Comparison of ENCODE assay signal across 30 cellular contexts in the genomic region with DNA sequence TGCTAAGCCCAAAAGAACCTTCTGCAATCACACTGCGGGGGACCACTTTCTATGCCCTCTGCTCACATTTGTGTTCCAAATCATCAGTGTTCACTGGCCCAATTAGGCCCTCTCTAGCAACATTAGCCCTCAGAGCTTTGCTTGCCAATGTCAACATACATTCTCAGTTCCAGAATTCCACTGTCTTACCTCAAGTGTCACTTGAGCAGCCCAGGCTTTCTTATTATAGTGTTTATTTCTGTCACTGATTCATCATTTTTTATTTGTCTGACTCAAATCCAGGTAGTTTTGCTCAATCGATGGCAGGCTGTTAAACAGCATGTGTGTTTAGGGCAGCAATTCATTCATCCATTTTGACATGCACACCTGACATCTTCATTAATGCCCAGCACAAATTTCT.
"Had no signal": no experiment of that assay in that cellular context is flagged by ENCODE, and none has a peak within 500 bp of the region (broad histone marks: within the 10 kb centered on the region; RNA-seq: fewer than 3 reads in every experiment).

No MANE protein-coding gene starts in this region.

- H3K36me3 ChIP-seq: adrenal gland, esophagus squamous epithelium, gastroesophageal sphincter, heart right ventricle had no signal

- H3K27me3 ChIP-seq: body of pancreas, gastroesophageal sphincter had no signal

- ATAC-seq: activated CD4-positive, alpha-beta T cell treated with anti-CD3 and anti-CD28 coated beads for 36 hours; activated CD8-positive, alpha-beta memory T cell treated with anti-CD3 and anti-CD28 coated beads, Interleukin-2, amount 10 ng/mL, durations not matched to agents 7 days and 5 days; activated CD8-positive, alpha-beta T cell treated with anti-CD3 and anti-CD28 coated beads, Interleukin-2, amount 10 ng/mL, durations not matched to agents 7 days and 5 days; activated naive CD8-positive, alpha-beta T cell treated with anti-CD3 and anti-CD28 coated beads, Interleukin-2, amount 50 U/mL, for 24 hours; body of pancreas; effector memory CD8-positive, alpha-beta T cell; gastroesophageal sphincter; heart right ventricle; T-helper 17 cell had no signal

- H3K9me3 ChIP-seq: adrenal gland, body of pancreas, esophagus squamous epithelium, gastroesophageal sphincter, heart right ventricle had no signal

- H3K27ac ChIP-seq: adrenal gland, body of pancreas, epithelial cell of prostate, esophagus squamous epithelium, gastroesophageal sphincter, heart right ventricle had no signal

- H3K4me1 ChIP-seq: adrenal gland, body of pancreas, esophagus squamous epithelium, gastroesophageal sphincter, heart right ventricle had no signal

- H3K4me3 ChIP-seq: adrenal gland, body of pancreas, esophagus squamous epithelium, gastroesophageal sphincter, heart right ventricle had no signal

- DNase-seq: activated CD4-positive, alpha-beta memory T cell treated with anti-CD3 and anti-CD28 coated beads for 36 hours; activated CD4-positive, alpha-beta T cell treated with anti-CD3 and anti-CD28 coated beads for 36 hours; activated CD4-positive, alpha-beta T cell treated with anti-CD3 and anti-CD28 coated beads, Interleukin-2, amount 10 ng/mL, durations not matched to agents 24 days and 14 days; activated CD4-positive, CD25-positive, alpha-beta regulatory T cell; activated CD4-positive, CD25-positive, alpha-beta regulatory T cell treated with anti-CD3 and anti-CD28 coated beads, Interleukin-2, amount 50 U/mL, for 72 hours; activated CD8-positive, alpha-beta memory T cell treated with anti-CD3 and anti-CD28 coated beads, Interleukin-2, amount 10 ng/mL, durations not matched to agents 7 days and 5 days; activated CD8-positive, alpha-beta memory T cell treated with anti-CD3 and anti-CD28 coated beads, Interleukin-2, amount 50 U/mL, for 4 hours; activated CD8-positive, alpha-beta T cell treated with anti-CD3 and anti-CD28 coated beads, Interleukin-2, amount 10 ng/mL, durations not matched to agents 7 days and 5 days; activated effector memory CD4-positive, alpha-beta T cell treated with anti-CD3 and anti-CD28 coated beads, Interleukin-2, amount 50 U/mL, for 16 hours; activated naive CD4-positive, alpha-beta T cell treated with anti-CD3 and anti-CD28 coated beads for 36 hours; activated naive CD8-positive, alpha-beta T cell treated with anti-CD3 and anti-CD28 coated beads for 36 hours; activated naive CD8-positive, alpha-beta T cell treated with anti-CD3 and anti-CD28 coated beads, Interleukin-2, amount 50 U/mL, for 24 hours; activated T-cell treated with anti-CD3 and anti-CD28 coated beads, Interleukin-2, amount 50 U/mL, for 1 hour; activated T-cell treated with anti-CD3 and anti-CD28 coated beads, Interleukin-2, amount 50 U/mL, for 48 hours; adrenal gland; amygdala; aorta; body of pancreas; caudate nucleus; cortex of kidney; dermis blood vessel endothelial cell; effector CD4-positive, alpha-beta T cell; effector memory CD8-positive, alpha-beta T cell; esophagus squamous epithelium; foreskin melanocyte; heart right ventricle; T-helper 17 cell; T1000 had no signal
